ENCODE assay signal across 27 cellular contexts in the genomic region with DNA sequence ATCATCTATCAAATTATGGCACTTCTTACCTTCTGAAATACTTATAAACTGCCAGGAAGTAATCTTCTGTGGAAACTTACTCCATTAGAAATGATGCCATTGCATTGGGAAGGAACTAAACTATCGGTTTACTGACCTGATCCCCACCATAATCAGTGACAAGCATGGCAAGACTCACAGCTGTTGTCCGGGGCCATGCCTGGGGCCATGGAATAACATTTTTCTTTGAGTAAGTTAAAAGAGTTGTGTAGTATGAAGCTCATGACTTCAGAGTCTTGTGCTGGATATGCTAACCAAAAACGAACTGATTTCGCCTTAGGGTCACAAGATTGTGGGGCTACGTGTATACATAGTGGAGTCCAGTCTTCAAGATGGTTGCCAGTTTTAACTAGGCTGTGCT.
"Had no signal": no experiment of that assay in that cellular context is flagged by ENCODE, and none has a peak within 500 bp of the region (broad histone marks: within the 10 kb centered on the region; RNA-seq: fewer than 3 reads in every experiment).

No MANE protein-coding gene starts in this region.

- ATAC-seq: effector memory CD8-positive, alpha-beta T cell; esophagus mucosa; foreskin keratinocyte; gastrocnemius medialis; gastroesophageal sphincter; heart left ventricle; heart right ventricle had no signal

- H3K9me3 ChIP-seq: colonic mucosa, esophagus muscularis mucosa, esophagus squamous epithelium, gastrocnemius medialis, gastroesophageal sphincter, heart left ventricle, heart right ventricle had no signal

- H3K27ac ChIP-seq: colonic mucosa, coronary artery, dorsolateral prefrontal cortex, epithelial cell of prostate, esophagus muscularis mucosa, esophagus squamous epithelium, foreskin keratinocyte, gastrocnemius medialis, gastroesophageal sphincter, heart left ventricle, heart right ventricle had no signal

- H3K4me3 ChIP-seq: colonic mucosa, coronary artery, dorsolateral prefrontal cortex, esophagus muscularis mucosa, esophagus squamous epithelium, gastrocnemius medialis, gastroesophageal sphincter, heart left ventricle, heart right ventricle had no signal

- FAIRE-seq: colon, endometrium, endothelial cell of umbilical vein, frontal cortex had no signal

- H3K4me1 ChIP-seq: esophagus muscularis mucosa, foreskin keratinocyte, gastrocnemius medialis, gastroesophageal sphincter, heart right ventricle had no signal

- H3K36me3 ChIP-seq: colonic mucosa, esophagus muscularis mucosa, esophagus squamous epithelium, gastrocnemius medialis had no signal

- H3K27me3 ChIP-seq: colonic mucosa, dorsolateral prefrontal cortex, esophagus muscularis mucosa, esophagus squamous epithelium, foreskin keratinocyte, gastrocnemius medialis, gastroesophageal sphincter, heart left ventricle, heart right ventricle had no signal

- DNase-seq: colonic mucosa; cortex of kidney; dermis blood vessel endothelial cell; dorsolateral prefrontal cortex; effector CD4-positive, alpha-beta T cell; effector CD8-positive, alpha-beta T cell; effector memory CD4-positive, alpha-beta T cell; effector memory CD8-positive, alpha-beta T cell; endodermal cell; erythroblast; esophagus squamous epithelium; foreskin fibroblast; foreskin keratinocyte; gastrocnemius medialis; glutamatergic neuron; head of caudate nucleus; heart left ventricle; heart right ventricle had no signal
